ENCODE assay signal across 33 cellular contexts in genomic region chr4:73405138-73405537, GRCh38. TPM values are rescaled to one million over a fixed set of nuclear protein-coding genes. Genes with fewer than 3 reads are reported as not detected.
"Had no signal": no experiment of that assay in that cellular context is flagged by ENCODE, and none has a peak within 500 bp of the region (broad histone marks: within the 10 kb centered on the region; RNA-seq: fewer than 3 reads in every experiment).

No MANE protein-coding gene starts in this region.

- H3K9ac ChIP-seq: parathyroid adenoma had no signal

- H3K4me3 ChIP-seq: psoas muscle, skin epidermis, smooth muscle cell, spleen, stomach, thoracic aorta, thyroid gland, tibial nerve, upper lobe of right lung, uterus had no signal

- H2AFZ ChIP-seq: parathyroid adenoma had no signal

- H3K27me3 ChIP-seq: neutrophil, spleen, stomach, thyroid gland, tibial nerve, upper lobe of right lung, uterus had no signal

- H3K79me2 ChIP-seq: parathyroid adenoma had no signal

- H3K4me2 ChIP-seq: smooth muscle cell had no signal

- ATAC-seq: naive thymus-derived CD8-positive, alpha-beta T cell; natural killer cell treated with Interleukin-12 subunit alpha and Interleukin-12 subunit beta and Interleukin-15 and Interleukin-18, amount 100 ng/mL, for 72 hours; psoas muscle; right cardiac atrium; sciatic nerve; stimulated activated memory B cell treated with anti-CD40 and anti-IgM and Interleukin-4, amounts not matched to agents 10 μg/mL and 1 μg/mL and 100 μg/mL, for 72 hours; upper lobe of right lung had no signal

- H3K36me3 ChIP-seq: neutrophil, spleen, stomach, thoracic aorta, thyroid gland, tibial nerve, upper lobe of right lung, uterus had no signal

- H3K9me3 ChIP-seq: neutrophil, psoas muscle, spleen, stomach, thoracic aorta, thyroid gland, tibial nerve, upper lobe of right lung, uterus had no signal

- DNase-seq: naive B cell; naive thymus-derived CD8-positive, alpha-beta T cell; nephron progenitor cell; nucleus accumbens; psoas muscle; right cardiac atrium; spleen; stimulated activated CD4-positive, alpha-beta T cell treated with anti-CD3 and anti-CD28 coated beads, Interleukin-12 subunit alpha, Interleukin-12 subunit beta, amount 100 ng/mL, for 4 hours; stimulated activated CD4-positive, alpha-beta T cell treated with anti-CD3 and anti-CD28 coated beads, Interleukin-1b, Interleukin-23, amount 100 ng/mL, for 48 hours; stimulated activated CD4-positive, alpha-beta T cell treated with anti-CD3 and anti-CD28 coated beads, Interleukin-4, amount 100 ng/mL, for 1 hour; stimulated activated CD4-positive, alpha-beta T cell treated with anti-CD3 and anti-CD28 coated beads, Interleukin-4, amount 100 ng/mL, for 4 hours; stimulated activated CD8-positive, alpha-beta memory T cell treated with anti-CD3 and anti-CD28 coated beads, Interleukin-4, amount 100 ng/mL, for 48 hours; stimulated activated naive CD4-positive, alpha-beta T cell treated with Interleukin-2 at 50 U/mL for 16 hours; stomach; thyroid gland; upper lobe of right lung; uterus had no signal

- H3K4me1 ChIP-seq: parathyroid adenoma, psoas muscle, spleen, thyroid gland, tibial nerve, upper lobe of right lung, uterus had no signal

- H3K27ac ChIP-seq: neutrophil, parathyroid adenoma, psoas muscle, skin epidermis, spleen, stomach, thoracic aorta, thyroid gland, tibial nerve, upper lobe of right lung, uterus had no signal

RNA-seq across cellular contexts. Expression of gene ALB, which starts 1.1 kb away (rescaled TPM):
- total RNA-seq: natural killer cell treated with Interleukin-12 subunit alpha and Interleukin-12 subunit beta and Interleukin-15 and Interleukin-18, amount 100 ng/mL, for 72 hours; osteocyte; renal cortical epithelial cell; thoracic aorta had no signal
- polyA plus RNA-seq: naive thymus-derived CD8-positive, alpha-beta T cell; psoas muscle had no signal

RNA-seq across cellular contexts. Expression of gene AFP, which starts 30.9 kb away (rescaled TPM):
- total RNA-seq: naive thymus-derived CD8-positive, alpha-beta T cell; natural killer cell treated with Interleukin-12 subunit alpha and Interleukin-12 subunit beta and Interleukin-15 and Interleukin-18, amount 100 ng/mL, for 72 hours; neural crest cell; omental fat pad; osteocyte; psoas muscle; right cardiac atrium; sciatic nerve; spleen; subcutaneous adipose tissue; temporal lobe; thoracic aorta; thyroid gland; tibial nerve; upper lobe of right lung; urinary bladder; uterus had no signal
- polyA plus RNA-seq: naive thymus-derived CD8-positive, alpha-beta T cell; psoas muscle; right cardiac atrium; spleen; stomach; urinary bladder had no signal
